In the genomic region with DNA sequence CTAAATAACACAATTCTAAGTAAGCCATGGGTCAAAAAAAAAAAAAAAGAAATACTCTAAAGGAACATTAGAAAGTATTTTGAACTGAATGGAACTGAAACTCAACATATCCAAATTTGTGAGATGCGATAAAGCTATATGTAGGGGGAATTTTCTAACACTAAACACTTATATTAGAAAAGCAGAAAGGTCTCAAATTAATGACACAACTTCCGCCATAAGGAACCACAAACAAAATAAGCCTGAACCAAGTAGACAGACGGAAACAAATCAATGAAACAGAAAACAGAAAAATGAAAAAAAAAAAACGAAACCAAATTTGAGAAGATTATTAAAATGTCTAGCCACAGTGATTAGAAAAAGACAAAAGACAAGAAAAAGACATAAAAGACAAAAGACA, we compare ENCODE assay signal across 21 cellular contexts. TPM values are rescaled to one million over a fixed set of nuclear protein-coding genes. Genes with fewer than 3 reads are reported as not detected.
DNase-seq lines count a peak whose midpoint lies in the region; ATAC-seq, FAIRE-seq and TF ChIP-seq lines count a peak whose summit lies in the region.
"Had no signal": no experiment of that assay in that cellular context is flagged by ENCODE, and none has a peak within 500 bp of the region (broad histone marks: within the 10 kb centered on the region; RNA-seq: fewer than 3 reads in every experiment).

No MANE protein-coding gene starts in this region.

- H3K4me1 ChIP-seq in GM12878 (ENCODE audit: control insufficient read depth, insufficient read depth, low read length), result no peaks in the 10 kb centered on the region
- H3K4me1 ChIP-seq in pancreas, result no peaks in the 10 kb centered on the region
- H3K4me1 ChIP-seq in MM.1S (ENCODE audit: low read length), result no peaks in the 10 kb centered on the region
- H3K4me1 ChIP-seq: BLaER1, Caco-2 had no signal

- H3K4me2 ChIP-seq in GM12878 (ENCODE audit: control insufficient read depth, insufficient read depth) (no peak overlapping the region), MM.1S (ENCODE audit: low read depth, low read length) (no peak overlapping the region)
- H3K4me2 ChIP-seq: BLaER1 had no signal

- TF ChIP-seq POLR2A in GM12878 (IDR thresholded peaks at IDR 0.05; ENCODE audit: low read depth, low read length), result no peak

- intact Hi-C loops in GM12878 (cut with micrococcal nuclease; ENCODE audit: unreplicated experiment), result loop anchor here (2.0 kb wide), 1 partner anchor 15 kb away; no protein-coding TSS in a partner anchor
- intact Hi-C loops in pancreas (cut with DNase I), result no loop called here

- H3K27me3 ChIP-seq in GM12878 (replicated peaks in 1 of 2; ENCODE audit: control insufficient read depth in 2 of 2, insufficient read depth in 2 of 2, low read length in 1 of 2) (no peaks in the 10 kb centered on the region), pancreas (no peaks in the 10 kb centered on the region), MM.1S (replicated peaks; ENCODE audit: insufficient read depth, low read length) (no peaks in the 10 kb centered on the region)
- H3K27me3 ChIP-seq: BLaER1 had no signal

- no peak overlapping the region for H2AFZ ChIP-seq in GM12878 (ENCODE audit: control insufficient read depth, low read depth, low read length)
- no peak overlapping the region for H2AFZ ChIP-seq in MM.1S (ENCODE audit: low read length)
- H2AFZ ChIP-seq: GM23248 had no signal

- FAIRE-seq in GM12878 (lab: Jason Lieb, UNC) (no peak), pancreas (lab: Jason Lieb, UNC) (peak; percentile 29), RCC 7860 (lab: Jason Lieb, UNC) (no peak)
- FAIRE-seq: A204.1, G401.6, GM18507, H1 had no signal

- DNase-seq in GM12878 (ENCODE audit: low read depth, low spot score), result no peak
- no peak for DNase-seq in pancreas
- no peak for DNase-seq in RCC 7860 (ENCODE audit: low spot score)
- no peak for DNase-seq in MM.1S
- DNase-seq: Caco-2; CD4-positive, CD25-positive, alpha-beta regulatory T cell; CD8-positive, alpha-beta T cell; DMS153; DND-41; GM23248; H7; HCEC 1CT had no signal

- H3K36me3 ChIP-seq in GM12878 (ENCODE audit: control insufficient read depth in 2 of 2, insufficient read depth in 2 of 2, low read length in 1 of 2) (no peaks in the 10 kb centered on the region), pancreas (no peaks in the 10 kb centered on the region), MM.1S (replicated peaks; ENCODE audit: insufficient read depth, low read length) (no peaks in the 10 kb centered on the region)
- H3K36me3 ChIP-seq: BLaER1 had no signal

- 30% methylated on average over 4 of the region's 4 CpGs for WGBS in GM12878 (ENCODE audit: insufficient coverage, insufficient replicate concordance, low lambda C conversion rate, missing lambda C conversion rate)
- WGBS in pancreas, 2 donors, result 62 to 75% methylated on average over 4 of the region's 4 CpGs

- no peaks in the 10 kb centered on the region for H3K9me3 ChIP-seq in GM12878 (replicated peaks; ENCODE audit: control insufficient read depth, insufficient read depth, low read length)
- H3K9me3 ChIP-seq in pancreas, result no peaks in the 10 kb centered on the region
- H3K9me3 ChIP-seq in MM.1S (replicated peaks; ENCODE audit: insufficient read depth, low read length), result no peaks in the 10 kb centered on the region
- H3K9me3 ChIP-seq: BLaER1, Caco-2 had no signal

- H3K9ac ChIP-seq in GM12878 (ENCODE audit: control insufficient read depth, insufficient read depth, low read length), result no peak overlapping the region
- H3K9ac ChIP-seq in MM.1S (ENCODE audit: low read length), result no peak overlapping the region
- H3K9ac ChIP-seq: BLaER1, GM23248 had no signal

- CTCF ChIA-PET in GM12878 (lab: Yijun Ruan, JAX), result interaction anchor here (0.6 kb wide), 1 partner anchor 515 kb away, joined by 3 read pairs; no protein-coding TSS in a partner anchor

- H3K9me2 ChIP-seq in MM.1S (replicated peaks; ENCODE audit: insufficient read depth, low read length), result no peaks in the 10 kb centered on the region

- H3K4me3 ChIP-seq in GM12878 (no peak overlapping the region), pancreas (no peak overlapping the region), MM.1S (ENCODE audit: low read length) (no peak overlapping the region)
- H3K4me3 ChIP-seq: BLaER1, GM23248 had no signal

- no peak for TF ChIP-seq EP300 in GM12878 (IDR thresholded peaks at IDR 0.05; ENCODE audit: borderline replicate concordance in 1 of 2, control insufficient read depth in 1 of 2, low read depth in 2 of 2, low read length in 2 of 2)

- ATAC-seq in GM18867 (IDR thresholded peaks at IDR 0.05; ENCODE audit: unreplicated experiment), result peak; percentile 47
- peak; percentile 81 for ATAC-seq in GM12878
- no peak for ATAC-seq in pancreas
- ATAC-seq in GM19467 (IDR thresholded peaks at IDR 0.05; ENCODE audit: unreplicated experiment), result no peak
- ATAC-seq: CD8-positive, alpha-beta T cell had no signal

- SMC1A ChIA-PET in GM12878 (lab: Charles Lee; ENCODE audit: uncharacterized antibody, unreplicated experiment), result interaction anchor here (1.0 kb wide), 1 partner anchor 41 kb away, joined by 3 read pairs; no protein-coding TSS in a partner anchor

- no peaks in the 10 kb centered on the region for H3K79me2 ChIP-seq in GM12878 (ENCODE audit: control insufficient read depth, insufficient read depth, low read length)
- H3K79me2 ChIP-seq in MM.1S (ENCODE audit: low read length), result no peaks in the 10 kb centered on the region

- no peak overlapping the region for H3K27ac ChIP-seq in GM12878 (ENCODE audit: control insufficient read depth, insufficient read depth)
- H3K27ac ChIP-seq in pancreas, result no peak overlapping the region
- H3K27ac ChIP-seq in MM.1S (ENCODE audit: low read length), result no peak overlapping the region
- H3K27ac ChIP-seq: 22Rv1, BLaER1, C4-2B, GM23248 had no signal

- H4K20me1 ChIP-seq in GM12878 (ENCODE audit: control insufficient read depth, insufficient read depth) (no peaks in the 10 kb centered on the region), MM.1S (ENCODE audit: insufficient read depth, low read length) (no peaks in the 10 kb centered on the region)
- H4K20me1 ChIP-seq: BLaER1 had no signal

- no peak for TF ChIP-seq RAD21 in GM12878 (IDR thresholded peaks at IDR 0.05; ENCODE audit: insufficient read depth, low read depth, low read length)

- POLR2A ChIA-PET in GM12878 (lab: Charles Lee), result interaction anchor here (0.7 to 1.1 kb wide), 2 partner anchors 378 to 804 kb away, joined by 4 read pairs; no protein-coding TSS in a partner anchor

- H3F3A ChIP-seq in MM.1S (ENCODE audit: insufficient read depth, low read length), result no peaks in the 10 kb centered on the region

- BruUV-seq in GM12878 (replicated peaks; lab: Mats Ljungman, UMichigan), result no TSS peak

- in situ Hi-C loops in GM12878 (cut with MboI), result no loop called here

- RAD21 ChIA-PET in GM12878 (lab: Charles Lee; ENCODE audit: unreplicated experiment), result interaction anchor here (1.2 kb wide), 1 partner anchor 41 kb away, joined by 6 read pairs; no protein-coding TSS in a partner anchor

- no peak for TF ChIP-seq CTCF in GM12878 (IDR thresholded peaks at IDR 0.05 in 2 of 3, conservative IDR thresholded peaks at IDR 0.05 in 1 of 3; ENCODE audit: control insufficient read depth in 2 of 3, extremely low read depth in 1 of 3, insufficient read depth in 1 of 3, low read depth in 3 of 3, low read length in 3 of 3)
- no peak for TF ChIP-seq CTCF in pancreas (IDR thresholded peaks at IDR 0.05)
- no peak for TF ChIP-seq CTCF in MM.1S (IDR thresholded peaks at IDR 0.05; ENCODE audit: low read length)

TF ChIP-seq in GM12878, 131 proteins besides CTCF, POLR2A, EP300 and RAD21 (continues in another document):
- no peak for TF ChIP-seq BCLAF1 (IDR thresholded peaks at IDR 0.05)
- TF ChIP-seq CHD1 (IDR thresholded peaks at IDR 0.05; ENCODE audit: low read depth, low read length), result no peak
- TF ChIP-seq ETV6 (conservative IDR thresholded peaks at IDR 0.05 in 1 of 2, IDR thresholded peaks at IDR 0.05 in 1 of 2; ENCODE audit: borderline replicate concordance in 1 of 2, low read depth in 1 of 2), result no peak
- TF ChIP-seq TARDBP (IDR thresholded peaks at IDR 0.05; ENCODE audit: borderline replicate concordance), result no peak

RNA-seq across cellular contexts. Expression of gene ADAMTS6, which starts 39.9 kb away (rescaled TPM):
- 64.8 and 65.2 TPM in 2 replicates for total RNA-seq in GM12878 (2013; cell fraction: nucleolus; rRNA removed)
- total RNA-seq in GM12878 (2014; rRNA removed) (10.8 and 13.2 TPM in 2 replicates), GM12878 (2014; rRNA removed; fragmentation: Illumina TruSeq; extraction: Trizol) (12.0 and 12.3 TPM in 2 replicates), GM12878 (2021) (8.8 and 12.3 TPM in 2 replicates), pancreas (under 1 TPM; 0.14 to 0.47 (median 0.30) TPM)
- 2.0 TPM for polyA plus RNA-seq in GM12878 (2011; ENCODE audit: low read depth)
- polyA plus RNA-seq in GM12878 (2011; rRNA removed) (11.7 and 14.2 TPM in 2 replicates), GM12878 (2014; fragmentation: Illumina TruSeq; extraction: Trizol) (5.2 and 8.3 TPM in 2 replicates), GM12878 (2014; fragmentation: Nextera tagmentation; extraction: Ambion mirVana) (1 to 10 TPM; 1.1 to 1.2 TPM), GM12878 (2014; rRNA removed) (7.8 and 8.4 TPM in 2 replicates), GM12878 (2016; fragmentation: Nextera tagmentation; extraction: Ambion mirVana) (1 to 10 TPM; 1.1 to 1.7 TPM), pancreas (under 1 TPM; 0.19 to 0.70 TPM)
- 8.3 and 8.8 TPM in 2 replicates for polyA plus RNA-seq in GM12878 (2011; cell fraction: cytosol; rRNA removed)
- polyA plus RNA-seq in GM12878 (2011; cell fraction: nucleus; rRNA removed), result 36.8 and 51.9 TPM in 2 replicates
- 2.1 and 2.7 TPM in 2 replicates for polyA plus RNA-seq in GM12878 (2012)
- polyA minus RNA-seq in GM12878 (2011; rRNA and poly(A)+ RNA removed), result 51.5 and 72.1 TPM in 2 replicates
- 10.8 and 16.1 TPM in 2 replicates for polyA minus RNA-seq in GM12878 (2011; cell fraction: cytosol; rRNA and poly(A)+ RNA removed)
- polyA minus RNA-seq in GM12878 (2011; cell fraction: nucleus; rRNA and poly(A)+ RNA removed), result 43.0 and 59.6 TPM in 2 replicates

Comparison
In these comparisons a context has a peak if more than half of its experiments do, and no peak if none do; other contexts are left out.
1. ATAC-seq: peak in GM18867 (single experiment) and GM12878 (single experiment); none in pancreas (0 of 4) and GM19467 (single experiment).
2. RNA of gene ADAMTS6, which starts 39.9 kb away (total RNA-seq): 8.8 to 65.2 TPM in GM12878; 0.14 to 0.47 TPM in pancreas; every median in the first group is over 4 times any median in the second.